ENCODE assay signal across 26 cellular contexts in the genomic region with DNA sequence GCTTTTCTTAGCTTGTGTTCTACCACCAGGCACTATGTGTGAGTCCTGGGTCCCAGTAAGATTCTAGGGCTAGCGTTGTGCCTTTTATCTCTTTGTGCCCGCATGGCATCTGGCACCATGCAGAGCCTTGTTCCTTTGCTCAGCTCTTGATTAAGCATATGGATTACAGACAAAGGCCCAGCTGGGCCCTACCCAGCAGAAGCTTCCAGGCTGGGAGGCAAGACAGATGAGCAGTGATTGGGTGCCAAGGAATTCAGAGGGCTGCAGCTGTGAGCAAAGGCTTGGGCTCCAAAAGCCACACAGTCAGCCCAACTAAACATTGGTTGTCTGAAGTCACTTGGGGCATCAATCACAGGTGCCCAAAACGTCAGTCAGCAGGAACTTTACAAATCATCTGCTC. TPM values are rescaled to one million over a fixed set of nuclear protein-coding genes. Genes with fewer than 3 reads are reported as not detected.
DNase-seq lines count a peak whose midpoint lies in the region; ATAC-seq and TF ChIP-seq lines count a peak whose summit lies in the region.
"Had no signal": no experiment of that assay in that cellular context is flagged by ENCODE, and none has a peak within 500 bp of the region (broad histone marks: within the 10 kb centered on the region; RNA-seq: fewer than 3 reads in every experiment).

No MANE protein-coding gene starts in this region.

- H3K9me3 ChIP-seq in adrenal gland (replicated peaks in 1 of 3): no peaks in the 10 kb centered on the region
- H3K9me3 ChIP-seq: testis had no signal

- no peak for TF ChIP-seq POLR2A in adrenal gland (IDR thresholded peaks at IDR 0.05)

- WGBS in adrenal gland, 4 donors: 64 to 78% (median 71%) methylated on average over 3 of the region's 3 CpGs

- H3K4me1 ChIP-seq in adrenal gland (replicated peaks in 1 of 2): no peaks in the 10 kb centered on the region
- H3K4me1 ChIP-seq: testis had no signal

- H3K36me3 ChIP-seq in adrenal gland (replicated peaks in 1 of 2): no peaks in the 10 kb centered on the region

- no peak for ATAC-seq in HG03342 (IDR thresholded peaks at IDR 0.05; ENCODE audit: unreplicated experiment)
- ATAC-seq: activated naive CD8-positive, alpha-beta T cell treated with anti-CD3 and anti-CD28 coated beads, Interleukin-2, amount 50 U/mL, for 24 hours; left colon; T-cell had no signal

- intact Hi-C loops in adrenal gland (cut with DNase I): no loop called here

- H3K27me3 ChIP-seq in adrenal gland: no peaks in the 10 kb centered on the region
- H3K27me3 ChIP-seq: testis had no signal

- TF ChIP-seq CTCF in adrenal gland (IDR thresholded peaks at IDR 0.05): no peak

- H3K27ac ChIP-seq in adrenal gland: no peak overlapping the region
- H3K27ac ChIP-seq: PC-9, testis had no signal

- peak; percentile 67 for DNase-seq in ELF-1 (ENCODE audit: low read depth, low spot score)
- DNase-seq in NCI-H69 (lab: John Stamatoyannopoulos, UW): peak; percentile 14
- DNase-seq in hippocampal formation (lab: John Stamatoyannopoulos, UW): peak; percentile 41 to 58
- peak; percentile 3 for DNase-seq in occipital lobe (lab: John Stamatoyannopoulos, UW)
- no peak for DNase-seq in stimulated activated naive CD4-positive, alpha-beta T cell treated with Interleukin-2 at 50 U/mL for 16 hours (lab: John Stamatoyannopoulos, UW)
- no peak for DNase-seq in adrenal gland
- no peak for DNase-seq in DMS53 (lab: John Stamatoyannopoulos, UW)
- DNase-seq: activated CD4-positive, alpha-beta T cell treated with anti-CD3 and anti-CD28 coated beads for 48 hours; activated effector memory CD4-positive, alpha-beta T cell treated with Interleukin-2 at 50 U/mL for 16 hours; activated naive CD8-positive, alpha-beta T cell treated with anti-CD3 and anti-CD28 coated beads, Interleukin-2, amount 50 U/mL, for 24 hours; cortex of kidney; DMS153; KBM-7; left colon; NCI-H187; NCI-H2227 treated with DMSO at 0.1 percent for 48 hours; nephron progenitor cell; PC-9; SIG-M5; T-cell; testis had no signal

- no peak overlapping the region for H3K4me3 ChIP-seq in adrenal gland
- H3K4me3 ChIP-seq: PC-9, testis had no signal

RNA-seq across cellular contexts. Expression of a gene that starts 2.0 kb away (rescaled TPM):
- total RNA-seq in occipital lobe (not detected), adrenal gland (not detected)
- polyA plus RNA-seq in adrenal gland: not detected
- total RNA-seq: bronchial epithelial cell, frontal cortex, left colon, mesenteric fat pad, PC-9, T-cell, testis had no signal
- polyA plus RNA-seq: CD14-positive monocyte had no signal

Comparison
In these comparisons a context has a peak if more than half of its experiments do, and no peak if none do; other contexts are left out.
1. DNase-seq: peak in ELF-1 (single experiment), NCI-H69 (single experiment), hippocampal formation (2 of 2) and occipital lobe (single experiment); none in stimulated activated naive CD4-positive, alpha-beta T cell treated with Interleukin-2 at 50 U/mL for 16 hours (single experiment), adrenal gland (0 of 7) and DMS53 (single experiment).